In genomic region chr5:174751154-174751990, GRCh38 we compare ENCODE assay signal across 9 cellular contexts. TPM values are rescaled to one million over a fixed set of nuclear protein-coding genes. Genes with fewer than 3 reads are reported as not detected.
DNase-seq lines count a peak whose midpoint lies in the region; ATAC-seq and TF ChIP-seq lines count a peak whose summit lies in the region.
"Had no signal": no experiment of that assay in that cellular context is flagged by ENCODE, and none has a peak within 500 bp of the region (broad histone marks: within the 10 kb centered on the region; RNA-seq: fewer than 3 reads in every experiment).

No MANE protein-coding gene starts in this region.

- no peak for TF ChIP-seq CTCF in GM23338 (conservative IDR thresholded peaks at IDR 0.05; ENCODE audit: low read depth in 2 of 2)
- no peak for TF ChIP-seq CTCF in foreskin fibroblast (IDR thresholded peaks at IDR 0.05; ENCODE audit: low read depth, low read length)

- H4K20me1 ChIP-seq in GM23338 (replicated peaks; ENCODE audit: insufficient read depth): no peaks in the 10 kb centered on the region

- H3K27me3 Mint-ChIP-seq in GM23338 (ENCODE audit: insufficient read depth, low read depth, poor library complexity): peaks cover 37% of the 10 kb centered on the region

- ATAC-seq in GM23338: peak; percentile 85
- no peak for ATAC-seq in HG03565 (IDR thresholded peaks at IDR 0.05; ENCODE audit: unreplicated experiment)
- ATAC-seq in HG03175 (IDR thresholded peaks at IDR 0.05; ENCODE audit: unreplicated experiment): no peak
- ATAC-seq in GM21360 (IDR thresholded peaks at IDR 0.05; ENCODE audit: unreplicated experiment): no peak

- H3K27ac Mint-ChIP-seq in GM23338: no peak overlapping the region

- H3K4me2 ChIP-seq in GM23338: peak overlapping the region; percentile 95

- peak overlapping the region; percentile 74 for H3K4me3 Mint-ChIP-seq in GM23338

- H3K36me3 Mint-ChIP-seq in GM23338 (ENCODE audit: low read depth): no peaks in the 10 kb centered on the region

- no peak overlapping the region for H3K27ac ChIP-seq in GM23338 (ENCODE audit: low read depth)
- H3K27ac ChIP-seq: neutrophil had no signal

- H2AFZ ChIP-seq in GM23338: peak overlapping the region; percentile 99

- peaks cover 71% of the 10 kb centered on the region for H3K27me3 ChIP-seq in GM23338 (ENCODE audit: insufficient read depth)

- H3K79me2 ChIP-seq in GM23338 (replicated peaks; ENCODE audit: insufficient read depth): no peaks in the 10 kb centered on the region

- H3K36me3 ChIP-seq in GM23338 (ENCODE audit: insufficient read depth): no peaks in the 10 kb centered on the region
- H3K36me3 ChIP-seq: neutrophil had no signal

- no peaks in the 10 kb centered on the region for H3K9me2 ChIP-seq in GM23338 (ENCODE audit: insufficient read depth)

- H3K4me1 ChIP-seq in GM23338 (ENCODE audit: insufficient read depth): no peaks in the 10 kb centered on the region

- H3K4me1 Mint-ChIP-seq in GM23338: peaks cover 4% of the 10 kb centered on the region; the same call in 2 of the 3 replicates

- H3K4me3 ChIP-seq in GM23338 (peak overlapping the region; percentile 80), foreskin fibroblast (ENCODE audit: low read depth in 1 of 2, low read length in 2 of 2) (peak overlapping the region; percentile 50 to 55)

- DNase-seq in GM23338 (ENCODE audit: low spot score) (peak; percentile 81), RKO (ENCODE audit: low spot score) (peak; percentile 12), foreskin fibroblast (peak in 1 of 2 donors; percentile 10), putamen (ENCODE audit: low spot score) (peak; percentile 21)
- DNase-seq in activated CD4-positive, alpha-beta T cell treated with anti-CD3 and anti-CD28 coated beads for 1 hour: no peak

- H3K9me3 Mint-ChIP-seq in GM23338: no peaks in the 10 kb centered on the region

- no peaks in the 10 kb centered on the region for H3F3A ChIP-seq in GM23338 (replicated peaks; ENCODE audit: low read depth)

TF ChIP-seq in GM23338, 12 proteins besides CTCF, POLR2A, EP300 and RAD21:
- TF ChIP-seq JUNB (IDR thresholded peaks at IDR 0.05; ENCODE audit: unreplicated experiment) (no peak), EZH2 (IDR thresholded peaks at IDR 0.05; ENCODE audit: low read depth, unreplicated experiment) (peak; percentile 68)
TF ChIP-seq in GM23338: peak in this region for 1.

RNA-seq across cellular contexts. Expression of gene MSX2, which starts 27.0 kb away (rescaled TPM):
- total RNA-seq in GM23338 (2014; rRNA removed; shearing (Covaris generic)): 0.17 and 0.62 TPM in 2 replicates
- 0.37 and 0.47 TPM in 2 replicates for polyA plus RNA-seq in GM23338 (2016; fragmentation: Nextera tagmentation; extraction: Ambion mirVana)
